In genomic region chr5:138566792-138567191, GRCh38 we compare ENCODE assay signal across 20 cellular contexts. TPM values are rescaled to one million over a fixed set of nuclear protein-coding genes. Genes with fewer than 3 reads are reported as not detected.
DNase-seq lines count a peak whose midpoint lies in the region; ATAC-seq and TF ChIP-seq lines count a peak whose summit lies in the region.
"Had no signal": no experiment of that assay in that cellular context is flagged by ENCODE, and none has a peak within 500 bp of the region (broad histone marks: within the 10 kb centered on the region; RNA-seq: fewer than 3 reads in every experiment).

No MANE protein-coding gene starts in this region.

- H3K4me1 ChIP-seq in liver (ENCODE audit: control insufficient read depth in 4 of 4, insufficient read depth in 4 of 4, low read length in 3 of 4), result peaks cover 13 to 48% (median 35%) of the 10 kb centered on the region in 4 donors
- H3K4me1 ChIP-seq: parathyroid adenoma had no signal

- peak overlapping the region in 1 of 2 donors; percentile 19 for H3K9ac ChIP-seq in liver (ENCODE audit: low read depth in 1 of 2, low read length in 2 of 2)
- H3K9ac ChIP-seq: parathyroid adenoma, SK-N-SH had no signal

- H3K9me3 ChIP-seq in liver (ENCODE audit: control insufficient read depth in 4 of 4, low read length in 3 of 4), result no peaks in the 10 kb centered on the region
- H3K9me3 ChIP-seq: SK-N-SH, tibial nerve had no signal

- H3K4me3 ChIP-seq in liver (ENCODE audit: low read depth in 1 of 3, low read length in 3 of 3), result no peak overlapping the region
- no peak overlapping the region for H3K4me3 ChIP-seq in foreskin fibroblast (ENCODE audit: low read depth in 1 of 2, low read length in 2 of 2)
- H3K4me3 ChIP-seq: coronary artery, tibial nerve had no signal

- H3K9me3 Mint-ChIP-seq in activated naive CD4-positive, alpha-beta T cell treated with anti-CD3 and anti-CD28 coated beads, Interleukin-2, amount 50 U/mL, for 24 hours, result no peaks in the 10 kb centered on the region
- no peaks in the 10 kb centered on the region for H3K9me3 Mint-ChIP-seq in activated T-helper 17 cell treated with anti-CD3 and anti-CD28 coated beads, Interleukin-2, amount 50 U/mL, for 72 hours
- H3K9me3 Mint-ChIP-seq in stimulated activated effector memory CD8-positive, alpha-beta T cell treated with anti-CD3 and anti-CD28 coated beads, Interleukin-12 subunit alpha, Interleukin-12 subunit beta, amount 100 ng/mL, for 72 hours, result no peaks in the 10 kb centered on the region
- H3K9me3 Mint-ChIP-seq: CD14-positive monocyte; stimulated activated naive B cell treated with anti-CD40 and anti-IgM and Interleukin-4, amounts not matched to agents 10 μg/mL and 1 μg/mL and 100 μg/mL, for 72 hours had no signal

- peaks cover 72% of the 10 kb centered on the region for H3K4me1 Mint-ChIP-seq in activated naive CD4-positive, alpha-beta T cell treated with anti-CD3 and anti-CD28 coated beads, Interleukin-2, amount 50 U/mL, for 24 hours
- peaks cover 40% of the 10 kb centered on the region for H3K4me1 Mint-ChIP-seq in activated T-helper 17 cell treated with anti-CD3 and anti-CD28 coated beads, Interleukin-2, amount 50 U/mL, for 72 hours
- peaks cover 60% of the 10 kb centered on the region for H3K4me1 Mint-ChIP-seq in stimulated activated effector memory CD8-positive, alpha-beta T cell treated with anti-CD3 and anti-CD28 coated beads, Interleukin-12 subunit alpha, Interleukin-12 subunit beta, amount 100 ng/mL, for 72 hours
- H3K4me1 Mint-ChIP-seq: CD14-positive monocyte had no signal

- H3K27ac ChIP-seq in liver (ENCODE audit: low read depth in 1 of 2, low read length in 2 of 2), result peak overlapping the region in 1 of 2 donors; percentile 54
- H3K27ac ChIP-seq: brain microvascular endothelial cell, coronary artery, parathyroid adenoma, RWPE1, tibial nerve had no signal

- H3K4me3 Mint-ChIP-seq in activated naive CD4-positive, alpha-beta T cell treated with anti-CD3 and anti-CD28 coated beads, Interleukin-2, amount 50 U/mL, for 24 hours, result peak overlapping the region; percentile 11
- peak overlapping the region; percentile 26 for H3K4me3 Mint-ChIP-seq in activated T-helper 17 cell treated with anti-CD3 and anti-CD28 coated beads, Interleukin-2, amount 50 U/mL, for 72 hours
- H3K4me3 Mint-ChIP-seq in stimulated activated effector memory CD8-positive, alpha-beta T cell treated with anti-CD3 and anti-CD28 coated beads, Interleukin-12 subunit alpha, Interleukin-12 subunit beta, amount 100 ng/mL, for 72 hours, result peak overlapping the region; percentile 47
- H3K4me3 Mint-ChIP-seq: CD14-positive monocyte; stimulated activated naive B cell treated with anti-CD40 and anti-IgM and Interleukin-4, amounts not matched to agents 10 μg/mL and 1 μg/mL and 100 μg/mL, for 72 hours had no signal

- no peaks in the 10 kb centered on the region for H3K27me3 ChIP-seq in liver (ENCODE audit: control insufficient read depth in 4 of 4, insufficient read depth in 4 of 4, low read length in 3 of 4)
- H3K27me3 ChIP-seq: brain microvascular endothelial cell, tibial nerve had no signal

- no peaks in the 10 kb centered on the region for H3K27me3 Mint-ChIP-seq in activated naive CD4-positive, alpha-beta T cell treated with anti-CD3 and anti-CD28 coated beads, Interleukin-2, amount 50 U/mL, for 24 hours
- H3K27me3 Mint-ChIP-seq in activated T-helper 17 cell treated with anti-CD3 and anti-CD28 coated beads, Interleukin-2, amount 50 U/mL, for 72 hours, result no peaks in the 10 kb centered on the region
- H3K27me3 Mint-ChIP-seq: stimulated activated naive B cell treated with anti-CD40 and anti-IgM and Interleukin-4, amounts not matched to agents 10 μg/mL and 1 μg/mL and 100 μg/mL, for 72 hours had no signal

- ATAC-seq in activated T-helper 17 cell treated with anti-CD3 and anti-CD28 coated beads, Interleukin-2, amount 50 U/mL, for 72 hours (replicated peaks), result no peak
- ATAC-seq in stimulated activated effector memory CD8-positive, alpha-beta T cell treated with anti-CD3 and anti-CD28 coated beads, Interleukin-12 subunit alpha, Interleukin-12 subunit beta, amount 100 ng/mL, for 72 hours, result no peak
- ATAC-seq: activated CD4-positive, CD25-positive, alpha-beta regulatory T cell treated with anti-CD3 and anti-CD28 coated beads, Interleukin-2, amount 50 U/mL, for 24 hours; stimulated activated naive B cell treated with anti-CD40 and anti-IgM and Interleukin-4, amounts not matched to agents 10 μg/mL and 1 μg/mL and 100 μg/mL, for 72 hours had no signal

- no peak for TF ChIP-seq CTCF in liver (IDR thresholded peaks at IDR 0.05; ENCODE audit: low read depth, low read length, missing input control)
- no peak for TF ChIP-seq CTCF in foreskin fibroblast (IDR thresholded peaks at IDR 0.05; ENCODE audit: low read depth, low read length)

- DNase-seq in activated naive CD4-positive, alpha-beta T cell treated with anti-CD3 and anti-CD28 coated beads, Interleukin-2, amount 50 U/mL, for 16 hours, result no peak
- no peak for DNase-seq in stimulated activated effector memory CD8-positive, alpha-beta T cell treated with anti-CD3 and anti-CD28 coated beads, Interleukin-12 subunit alpha, Interleukin-12 subunit beta, amount 100 ng/mL, for 72 hours (ENCODE audit: low spot score in 2 of 2)
- no peak for DNase-seq in middle frontal gyrus (ENCODE audit: extremely low spot score, low spot score)
- DNase-seq in foreskin melanocyte, result no peak
- no peak for DNase-seq in foreskin fibroblast
- DNase-seq: brain microvascular endothelial cell; NCI-H1436 treated with DMSO at 0.1 percent for 48 hours; NCI-H2171; NCI-H526; SK-N-SH; stimulated activated naive B cell treated with anti-CD40 and anti-IgM and Interleukin-4, amounts not matched to agents 10 μg/mL and 1 μg/mL and 100 μg/mL, for 72 hours had no signal

- no peak for TF ChIP-seq RAD21 in liver (IDR thresholded peaks at IDR 0.05)

- H3K36me3 ChIP-seq in liver (ENCODE audit: control insufficient read depth in 4 of 4, insufficient read depth in 3 of 4, low read depth in 1 of 4, low read length in 3 of 4), result peaks cover 16 to 73% (median 54%) of the 10 kb centered on the region in 4 donors

- 24% methylated on average over 3 of the region's 3 CpGs for WGBS in liver

- peaks cover 30% of the 10 kb centered on the region for H3K36me3 Mint-ChIP-seq in activated naive CD4-positive, alpha-beta T cell treated with anti-CD3 and anti-CD28 coated beads, Interleukin-2, amount 50 U/mL, for 24 hours
- peaks cover 98% of the 10 kb centered on the region for H3K36me3 Mint-ChIP-seq in activated T-helper 17 cell treated with anti-CD3 and anti-CD28 coated beads, Interleukin-2, amount 50 U/mL, for 72 hours (ENCODE audit: low read depth)
- peaks cover 100% of the 10 kb centered on the region for H3K36me3 Mint-ChIP-seq in stimulated activated effector memory CD8-positive, alpha-beta T cell treated with anti-CD3 and anti-CD28 coated beads, Interleukin-12 subunit alpha, Interleukin-12 subunit beta, amount 100 ng/mL, for 72 hours

- H3K27ac Mint-ChIP-seq in activated naive CD4-positive, alpha-beta T cell treated with anti-CD3 and anti-CD28 coated beads, Interleukin-2, amount 50 U/mL, for 24 hours, result peak overlapping the region; percentile 86
- peak overlapping the region; percentile 83 for H3K27ac Mint-ChIP-seq in activated T-helper 17 cell treated with anti-CD3 and anti-CD28 coated beads, Interleukin-2, amount 50 U/mL, for 72 hours
- H3K27ac Mint-ChIP-seq in stimulated activated effector memory CD8-positive, alpha-beta T cell treated with anti-CD3 and anti-CD28 coated beads, Interleukin-12 subunit alpha, Interleukin-12 subunit beta, amount 100 ng/mL, for 72 hours, result peak overlapping the region; percentile 94
- H3K27ac Mint-ChIP-seq: stimulated activated naive B cell treated with anti-CD40 and anti-IgM and Interleukin-4, amounts not matched to agents 10 μg/mL and 1 μg/mL and 100 μg/mL, for 72 hours had no signal

TF ChIP-seq in liver, 16 proteins besides CTCF, POLR2A, EP300 and RAD21 (continues in another document):
- TF ChIP-seq HNF4G (IDR thresholded peaks at IDR 0.05), result no peak
- TF ChIP-seq HNF4A (conservative IDR thresholded peaks at IDR 0.05), result peak; percentile 62 to 63
- TF ChIP-seq REST (IDR thresholded peaks at IDR 0.05), result no peak
- TF ChIP-seq RXRA (IDR thresholded peaks at IDR 0.05), result peak; percentile 31 to 51
- no peak for TF ChIP-seq FOXA1 (IDR thresholded peaks at IDR 0.05)
- TF ChIP-seq YY1 (IDR thresholded peaks at IDR 0.05), result peak; percentile 12
- TF ChIP-seq SP1 (IDR thresholded peaks at IDR 0.05), result no peak

RNA-seq across cellular contexts. Expression of gene HSPA9, which starts 8.4 kb away (rescaled TPM):
- total RNA-seq in activated T-helper 17 cell treated with anti-CD3 and anti-CD28 coated beads, Interleukin-2, amount 50 U/mL, for 72 hours, result 100 to 1,000 TPM; 220 to 398 TPM
- total RNA-seq in liver, result 100 to 1,000 TPM; 221 to 378 TPM
- 100 to 1,000 TPM; 228 to 248 TPM for polyA plus RNA-seq in liver

RNA-seq across cellular contexts. Expression of gene ETF1, which starts 23.8 kb away (rescaled TPM):
- total RNA-seq in activated T-helper 17 cell treated with anti-CD3 and anti-CD28 coated beads, Interleukin-2, amount 50 U/mL, for 72 hours, result 100 to 1,000 TPM in 1 of 2 donors, 10 to 100 TPM in 1; 73.0 to 159 TPM
- total RNA-seq in liver, result 10 to 100 TPM; 37.7 to 39.7 TPM
- 10 to 100 TPM; 21.7 to 24.5 TPM for polyA plus RNA-seq in liver
